1 cellular context compared by ENCODE assay signal in the genomic region with DNA sequence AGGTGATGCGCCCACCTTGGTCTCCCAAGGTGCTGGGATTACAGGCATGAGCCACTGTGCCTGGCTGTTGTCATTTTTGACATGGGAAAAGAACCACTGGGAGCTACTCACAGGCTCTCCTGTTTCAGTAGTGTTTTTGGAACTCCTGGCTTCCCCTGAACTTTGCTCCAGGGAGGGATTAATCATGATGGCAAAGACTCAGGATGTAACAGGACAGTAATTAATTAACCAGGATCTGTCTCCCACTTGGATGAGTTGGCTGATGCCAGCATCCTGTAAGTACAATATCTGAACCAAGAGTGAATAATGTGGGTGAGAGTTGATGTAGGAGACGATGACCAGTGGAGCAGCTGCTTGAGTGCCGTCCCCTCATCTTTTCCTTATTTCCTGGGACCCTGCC.
A peak's percentile ranks its signal among the peaks of the same experiment; 100 is the strongest.
TF ChIP-seq lines count a peak whose summit lies in the region.

No MANE protein-coding gene starts in this region.

TF ChIP-seq in liver, 16 proteins besides CTCF, POLR2A, EP300 and RAD21 (continued from another document):
- TF ChIP-seq, protein P1, sequence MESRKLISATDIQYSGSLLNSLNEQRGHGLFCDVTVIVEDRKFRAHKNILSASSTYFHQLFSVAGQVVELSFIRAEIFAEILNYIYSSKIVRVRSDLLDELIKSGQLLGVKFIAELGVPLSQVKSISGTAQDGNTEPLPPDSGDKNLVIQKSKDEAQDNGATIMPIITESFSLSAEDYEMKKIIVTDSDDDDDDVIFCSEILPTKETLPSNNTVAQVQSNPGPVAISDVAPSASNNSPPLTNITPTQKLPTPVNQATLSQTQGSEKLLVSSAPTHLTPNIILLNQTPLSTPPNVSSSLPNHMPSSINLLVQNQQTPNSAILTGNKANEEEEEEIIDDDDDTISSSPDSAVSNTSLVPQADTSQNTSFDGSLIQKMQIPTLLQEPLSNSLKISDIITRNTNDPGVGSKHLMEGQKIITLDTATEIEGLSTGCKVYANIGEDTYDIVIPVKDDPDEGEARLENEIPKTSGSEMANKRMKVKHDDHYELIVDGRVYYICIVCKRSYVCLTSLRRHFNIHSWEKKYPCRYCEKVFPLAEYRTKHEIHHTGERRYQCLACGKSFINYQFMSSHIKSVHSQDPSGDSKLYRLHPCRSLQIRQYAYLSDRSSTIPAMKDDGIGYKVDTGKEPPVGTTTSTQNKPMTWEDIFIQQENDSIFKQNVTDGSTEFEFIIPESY (IDR thresholded peaks at IDR 0.05) = no peak
- TF ChIP-seq HNF4G (IDR thresholded peaks at IDR 0.05) (peak; percentile 85), FOXA1 (IDR thresholded peaks at IDR 0.05) (no peak), GABPA (IDR thresholded peaks at IDR 0.05 in 1 of 2, conservative IDR thresholded peaks at IDR 0.05 in 1 of 2) (peak in 1 of 2 donors; percentile 38)
